8 cellular contexts compared by ENCODE assay signal in the genomic region with DNA sequence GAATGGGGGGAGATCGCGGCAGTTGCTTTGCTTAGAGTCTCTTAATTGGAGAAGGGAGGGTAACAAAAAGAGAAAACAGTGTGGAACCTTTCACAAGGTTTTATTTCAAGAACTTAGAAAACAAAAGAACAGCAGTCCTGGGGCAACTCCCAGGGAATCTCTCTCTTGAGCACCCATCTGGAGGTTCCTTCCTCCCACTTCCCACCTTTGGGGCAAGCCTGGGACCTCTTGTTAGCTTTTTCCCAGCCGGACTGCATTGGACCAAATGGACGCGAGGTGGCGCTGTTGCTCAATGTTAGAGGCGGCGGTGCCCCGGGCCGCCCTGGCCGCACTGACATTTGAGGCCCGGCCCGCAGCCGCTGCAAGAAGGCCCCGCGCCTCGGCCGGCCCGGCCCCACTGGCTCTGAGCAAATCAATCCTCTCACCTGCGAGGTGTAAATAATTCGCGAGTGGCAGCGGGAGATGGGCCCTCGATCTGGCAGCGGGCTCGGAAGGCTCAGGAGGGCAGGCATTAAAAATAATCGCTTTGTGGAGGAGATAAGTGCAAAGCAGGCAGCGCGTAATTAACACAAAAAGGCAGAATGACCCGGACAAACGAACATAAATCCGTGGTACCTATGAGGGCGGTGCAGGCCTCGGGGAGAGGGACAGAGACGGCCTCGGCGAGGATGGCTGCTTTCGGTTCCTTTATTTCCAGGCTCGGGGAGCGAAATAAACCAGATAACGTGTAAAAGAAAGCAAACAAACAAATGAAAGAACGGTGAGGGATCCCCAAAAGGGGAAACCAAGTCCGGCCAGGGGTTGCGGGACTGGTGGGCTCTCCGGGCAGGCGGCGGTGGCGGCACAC. TPM values are rescaled to one million over a fixed set of nuclear protein-coding genes. Genes with fewer than 3 reads are reported as not detected.
DNase-seq lines count a peak whose midpoint lies in the region; ATAC-seq, FAIRE-seq and TF ChIP-seq lines count a peak whose summit lies in the region.

No MANE protein-coding gene starts in this region.

- H3K9ac ChIP-seq in subcutaneous abdominal adipose tissue (ENCODE audit: low read length in 5 of 5): peak overlapping the region; percentile 35 to 92 (median 79)

- ATAC-seq in foreskin keratinocyte (peak; percentile 62), omental fat pad (ENCODE audit: low FRiP score) (peak; percentile 37)

- no peak for DNase-seq in AG09309 (ENCODE audit: low read depth)
- peak; percentile 67 for DNase-seq in GM18507 (ENCODE audit: extremely low spot score, insufficient read length, low read depth)
- DNase-seq in HTR-8/SVneo (ENCODE audit: insufficient read length, low spot score): peak; percentile 77
- peak; percentile 75 for DNase-seq in RKO (ENCODE audit: low spot score)
- DNase-seq in activated effector memory CD4-positive, alpha-beta T cell treated with anti-CD3 and anti-CD28 coated beads, Interleukin-2, amount 50 U/mL, for 16 hours: peak; percentile 95
- DNase-seq in foreskin keratinocyte: peak in 1 of 2 donors; percentile 40
- DNase-seq in omental fat pad (ENCODE audit: low spot score): peak; percentile 92

- no peaks in the 10 kb centered on the region for H3K36me3 ChIP-seq in subcutaneous abdominal adipose tissue (ENCODE audit: control insufficient read depth in 5 of 5, insufficient read depth in 5 of 5, low read length in 5 of 5)

- H3K4me3 ChIP-seq in AG09309 (ENCODE audit: control insufficient read depth, low read depth, low read length) (no peak overlapping the region), subcutaneous abdominal adipose tissue (ENCODE audit: low read depth in 1 of 5, low read length in 5 of 5) (peak overlapping the region; percentile 51 to 72 (median 62))

- no peak overlapping the region for H3K27ac ChIP-seq in foreskin keratinocyte
- peak overlapping the region; percentile 82 for H3K27ac ChIP-seq in subcutaneous abdominal adipose tissue (ENCODE audit: low read depth, low read length)

- peak; percentile 82 for TF ChIP-seq CTCF in AG09309 (IDR thresholded peaks at IDR 0.05; ENCODE audit: control insufficient read depth, insufficient read depth, low read depth, low read length, missing control alignments)
- peak; percentile 95 for TF ChIP-seq CTCF in foreskin keratinocyte (conservative IDR thresholded peaks at IDR 0.05)
- TF ChIP-seq CTCF in omental fat pad (IDR thresholded peaks at IDR 0.05): peak in 2 of 3 donors; percentile 46 to 85

- peak; percentile 86 for FAIRE-seq in GM18507 (lab: Jason Lieb, UNC)
- FAIRE-seq in HTR-8/SVneo (lab: Jason Lieb, UNC): peak; percentile 46

- H3K27me3 ChIP-seq in foreskin keratinocyte (no peaks in the 10 kb centered on the region), subcutaneous abdominal adipose tissue (ENCODE audit: control insufficient read depth in 5 of 5, insufficient read depth in 4 of 5, low read length in 5 of 5) (peaks cover 4 to 44% (median 16%) of the 10 kb centered on the region in 5 donors)

- no peaks in the 10 kb centered on the region for H3K9me3 ChIP-seq in subcutaneous abdominal adipose tissue (ENCODE audit: control insufficient read depth in 5 of 5, low read length in 5 of 5)

- H3K4me1 ChIP-seq in foreskin keratinocyte (no peaks in the 10 kb centered on the region), subcutaneous abdominal adipose tissue (ENCODE audit: control insufficient read depth in 5 of 5, insufficient read depth in 5 of 5, low read length in 5 of 5) (peaks cover 5 to 92% (median 83%) of the 10 kb centered on the region in 5 donors)

RNA-seq across cellular contexts. Expression of gene HOXC8, which starts 2.7 kb away (rescaled TPM):
- 1.3 and 2.0 TPM in 2 replicates for total RNA-seq in foreskin keratinocyte
- 1.2 and 2.0 TPM in 2 replicates for polyA plus RNA-seq in foreskin keratinocyte
- under 1 TPM in 2 of 4 donors, not detected in 2; 0.19 to 0.24 TPM for total RNA-seq in omental fat pad

RNA-seq across cellular contexts. Expression of gene HOXC9, which starts 6.1 kb away (rescaled TPM):
- total RNA-seq in foreskin keratinocyte: 4.3 and 5.5 TPM in 2 replicates
- 7.0 and 9.0 TPM in 2 replicates for polyA plus RNA-seq in foreskin keratinocyte
- total RNA-seq in omental fat pad: 1 to 10 TPM in 1 of 4 donors, under 1 TPM in 2, not detected in 1; 0.28 to 2.0 (median 0.44) TPM

RNA-seq across cellular contexts. Expression of gene HOXC10, which starts 21.1 kb away (rescaled TPM):
- 19.6 and 23.0 TPM in 2 replicates for total RNA-seq in foreskin keratinocyte
- 31.8 and 32.0 TPM in 2 replicates for polyA plus RNA-seq in foreskin keratinocyte
- not detected for total RNA-seq in omental fat pad

RNA-seq across cellular contexts. Expression of gene HOXC6, which starts 22.2 kb away (rescaled TPM):
- total RNA-seq in foreskin keratinocyte (3.9 and 4.3 TPM in 2 replicates), omental fat pad (1 to 10 TPM in 2 of 4 donors, under 1 TPM in 2; 0.24 to 1.7 (median 1.2) TPM)
- 6.1 and 6.4 TPM in 2 replicates for polyA plus RNA-seq in foreskin keratinocyte

RNA-seq across cellular contexts. Expression of gene HOXC5, which starts 26.8 kb away (rescaled TPM):
- 0.67 and 0.85 TPM in 2 replicates for total RNA-seq in foreskin keratinocyte
- polyA plus RNA-seq in foreskin keratinocyte: 0.75 and 0.93 TPM in 2 replicates
- under 1 TPM in 3 of 4 donors, not detected in 1; 0.28 to 0.63 (median 0.50) TPM for total RNA-seq in omental fat pad

Comparison
In these comparisons a context has a peak if more than half of its experiments do, and no peak if none do; other contexts are left out.
1. RNA of gene HOXC10, which starts 21.1 kb away (total RNA-seq): 19.6 to 23.0 TPM in foreskin keratinocyte; not detected in omental fat pad; every median in the first group is over 10 times any median in the second.
2. Peak in every context shown above with its lines, with median percentiles within 50 percentile points of each other: CTCF ChIP-seq.